10 cellular contexts compared by ENCODE assay signal in genomic region chr6:118665011-118665410, GRCh38. TPM values are rescaled to one million over a fixed set of nuclear protein-coding genes. Genes with fewer than 3 reads are reported as not detected.
DNase-seq lines count a peak whose midpoint lies in the region; ATAC-seq, FAIRE-seq and TF ChIP-seq lines count a peak whose summit lies in the region.
"Had no signal": no experiment of that assay in that cellular context is flagged by ENCODE, and none has a peak within 500 bp of the region (broad histone marks: within the 10 kb centered on the region; RNA-seq: fewer than 3 reads in every experiment).

No MANE protein-coding gene starts in this region.

- peak overlapping the region; percentile 89 for H3K4me3 ChIP-seq in GM08714 (ENCODE audit: low read length)
- H3K4me3 ChIP-seq in naive thymus-derived CD4-positive, alpha-beta T cell (ENCODE audit: low read length): peak overlapping the region; percentile 44

- H3K9me3 ChIP-seq in naive thymus-derived CD4-positive, alpha-beta T cell (ENCODE audit: control insufficient read depth in 2 of 3, low read length in 3 of 3): no peaks in the 10 kb centered on the region

- POLR2A ChIA-PET in activated CD4-positive, alpha-beta T cell treated with anti-CD3 and anti-CD28 coated beads, Interleukin-2, amount 10 ng/mL, durations not matched to agents 7 days and 5 days (lab: Charles Lee): no interaction called here
- POLR2A ChIA-PET in naive thymus-derived CD4-positive, alpha-beta T cell (lab: Charles Lee): interaction anchor here (0.6 to 2.0 kb wide), 8 partner anchors 8 to 104 kb away, joined by 3 to 13 read pairs (median 4); partner anchors contain the start of gene CEP85L

- no peak for TF ChIP-seq POLR2A in H54 (IDR thresholded peaks at IDR 0.05; ENCODE audit: low read depth, low read length)

- peak; percentile 54 for ATAC-seq in HG02623 (IDR thresholded peaks at IDR 0.05; ENCODE audit: unreplicated experiment)
- peak; percentile 51 for ATAC-seq in naive thymus-derived CD4-positive, alpha-beta T cell
- ATAC-seq in Right ventricle myocardium superior (ENCODE audit: poor library complexity): no peak

- H3K27ac Mint-ChIP-seq in activated CD4-positive, alpha-beta T cell treated with anti-CD3 and anti-CD28 coated beads, Interleukin-2, amount 10 ng/mL, durations not matched to agents 7 days and 5 days: peak overlapping the region; percentile 84
- peak overlapping the region; percentile 83 to 97 (median 93) for H3K27ac Mint-ChIP-seq in naive thymus-derived CD4-positive, alpha-beta T cell

- peaks cover 5 to 22% of the 10 kb centered on the region in 2 donors for H3K4me1 ChIP-seq in naive thymus-derived CD4-positive, alpha-beta T cell (ENCODE audit: control insufficient read depth in 2 of 2, insufficient read depth in 2 of 2, low read length in 2 of 2)

- no peaks in the 10 kb centered on the region for H3K9me3 Mint-ChIP-seq in activated CD4-positive, alpha-beta T cell treated with anti-CD3 and anti-CD28 coated beads, Interleukin-2, amount 10 ng/mL, durations not matched to agents 7 days and 5 days
- H3K9me3 Mint-ChIP-seq in naive thymus-derived CD4-positive, alpha-beta T cell: peaks cover 0 to 2% (median 0%) of the 10 kb centered on the region in 11 donors

- H3K27me3 ChIP-seq in naive thymus-derived CD4-positive, alpha-beta T cell (ENCODE audit: control insufficient read depth in 2 of 2, insufficient read depth in 2 of 2, low read length in 2 of 2): no peaks in the 10 kb centered on the region

- no peak for FAIRE-seq in H54 (lab: Jason Lieb, UNC)
- FAIRE-seq: G401.6 had no signal

- H3K27me3 Mint-ChIP-seq in activated CD4-positive, alpha-beta T cell treated with anti-CD3 and anti-CD28 coated beads, Interleukin-2, amount 10 ng/mL, durations not matched to agents 7 days and 5 days: no peaks in the 10 kb centered on the region
- H3K27me3 Mint-ChIP-seq in naive thymus-derived CD4-positive, alpha-beta T cell: no peaks in the 10 kb centered on the region

- intact Hi-C loops in naive thymus-derived CD4-positive, alpha-beta T cell (cut with micrococcal nuclease): loop anchor here (1.0 to 5.0 kb wide), 4 partner anchors 8 to 98 kb away; partner anchors contain the start of gene CEP85L (in 2 of the 2)
- intact Hi-C loops in Right ventricle myocardium superior (cut with DNase I): loop anchor here (10.0 kb wide), 1 partner anchor 110 kb away; no protein-coding TSS in a partner anchor

- peak overlapping the region; percentile 64 for H3K27ac ChIP-seq in naive thymus-derived CD4-positive, alpha-beta T cell (ENCODE audit: low read depth, low read length)
- H3K27ac ChIP-seq: KMS-11 had no signal

- H3K4me3 Mint-ChIP-seq in activated CD4-positive, alpha-beta T cell treated with anti-CD3 and anti-CD28 coated beads, Interleukin-2, amount 10 ng/mL, durations not matched to agents 7 days and 5 days: peak overlapping the region; percentile 77
- H3K4me3 Mint-ChIP-seq in naive thymus-derived CD4-positive, alpha-beta T cell: peak overlapping the region; percentile 73 to 93 (median 88)

- H3K36me3 Mint-ChIP-seq in activated CD4-positive, alpha-beta T cell treated with anti-CD3 and anti-CD28 coated beads, Interleukin-2, amount 10 ng/mL, durations not matched to agents 7 days and 5 days (ENCODE audit: low read depth): peaks cover 30% of the 10 kb centered on the region
- peaks cover 0 to 25% (median 5%) of the 10 kb centered on the region in 5 donors for H3K36me3 Mint-ChIP-seq in naive thymus-derived CD4-positive, alpha-beta T cell

- CTCF ChIA-PET in activated CD4-positive, alpha-beta T cell treated with anti-CD3 and anti-CD28 coated beads, Interleukin-2, amount 10 ng/mL, durations not matched to agents 7 days and 5 days (lab: Charles Lee): no interaction called here
- CTCF ChIA-PET in naive thymus-derived CD4-positive, alpha-beta T cell (lab: Charles Lee): interaction anchor here (1.0 to 1.9 kb wide), 3 partner anchors 14 to 99 kb away, joined by 3 to 5 read pairs (median 3); partner anchors contain the start of gene CEP85L

- DNase-seq in activated CD4-positive, alpha-beta T cell treated with anti-CD3 and anti-CD28 coated beads, Interleukin-2, amount 10 ng/mL, durations not matched to agents 7 days and 5 days: no peak
- no peak for DNase-seq in naive thymus-derived CD4-positive, alpha-beta T cell
- DNase-seq in H54 (ENCODE audit: insufficient read length, low spot score): no peak
- no peak for DNase-seq in Right ventricle myocardium superior
- no peak for DNase-seq in COR-L47 (lab: John Stamatoyannopoulos, UW)
- no peak for DNase-seq in DMS 273 (lab: John Stamatoyannopoulos, UW; ENCODE audit: unreplicated experiment)

- no peaks in the 10 kb centered on the region for H3K36me3 ChIP-seq in naive thymus-derived CD4-positive, alpha-beta T cell (ENCODE audit: control insufficient read depth in 2 of 3, insufficient read depth in 3 of 3, low read length in 3 of 3)

- peaks cover 56% of the 10 kb centered on the region for H3K4me1 Mint-ChIP-seq in activated CD4-positive, alpha-beta T cell treated with anti-CD3 and anti-CD28 coated beads, Interleukin-2, amount 10 ng/mL, durations not matched to agents 7 days and 5 days
- H3K4me1 Mint-ChIP-seq in naive thymus-derived CD4-positive, alpha-beta T cell: peaks cover 30 to 89% (median 80%) of the 10 kb centered on the region in 7 donors

RNA-seq across cellular contexts. Expression of gene CEP85L, which starts 13.6 kb away (rescaled TPM):
- 10 to 100 TPM; 47.9 to 50.3 TPM for total RNA-seq in activated CD4-positive, alpha-beta T cell treated with anti-CD3 and anti-CD28 coated beads, Interleukin-2, amount 10 ng/mL, durations not matched to agents 7 days and 5 days
- 10 to 100 TPM; 51.1 to 89.1 (median 78.6) TPM for total RNA-seq in naive thymus-derived CD4-positive, alpha-beta T cell
- polyA plus RNA-seq in naive thymus-derived CD4-positive, alpha-beta T cell: 10 to 100 TPM; 47.3 to 47.8 TPM
- total RNA-seq in Right ventricle myocardium superior: 17.6 TPM
